ENCODE assay signal across 8 cellular contexts in genomic region chr1:226308166-226308722, GRCh38. TPM values are rescaled to one million over a fixed set of nuclear protein-coding genes. Genes with fewer than 3 reads are reported as not detected.
DNase-seq lines count a peak whose midpoint lies in the region; ATAC-seq and TF ChIP-seq lines count a peak whose summit lies in the region.

No MANE protein-coding gene starts in this region.

- no peaks in the 10 kb centered on the region for H3K9me3 ChIP-seq in CD8-positive, alpha-beta T cell (ENCODE audit: low read length)
- H3K9me3 ChIP-seq in gastrocnemius medialis = no peaks in the 10 kb centered on the region

- H3K4me3 Mint-ChIP-seq in CD8-positive, alpha-beta T cell = peak overlapping the region; percentile 95
- peak overlapping the region; percentile 94 to 98 (median 96) for H3K4me3 Mint-ChIP-seq in IgD-negative memory B cell
- peak overlapping the region; percentile 90 for H3K4me3 Mint-ChIP-seq in activated T-cell treated with anti-CD3 and anti-CD28 coated beads, Interleukin-2, amount 50 U/mL, for 4 hours

- peak overlapping the region; percentile 49 for H3K27ac ChIP-seq in CD8-positive, alpha-beta T cell (ENCODE audit: low read depth, low read length)
- peak overlapping the region; percentile 76 to 85 (median 82) for H3K27ac ChIP-seq in gastrocnemius medialis

- no peak for ATAC-seq in CD8-positive, alpha-beta T cell
- ATAC-seq in GM21381 (IDR thresholded peaks at IDR 0.05; ENCODE audit: unreplicated experiment) = peak; percentile 21
- no peak for ATAC-seq in activated T-cell treated with anti-CD3 and anti-CD28 coated beads, Interleukin-2, amount 50 U/mL, for 4 hours
- peak; percentile 50 for ATAC-seq in Right ventricle myocardium superior (ENCODE audit: poor library complexity)
- ATAC-seq in gastrocnemius medialis = peak; percentile 21 to 32

- TF ChIP-seq CTCF in CD8-positive, alpha-beta T cell (IDR thresholded peaks at IDR 0.05) = no peak
- no peak for TF ChIP-seq CTCF in gastrocnemius medialis (IDR thresholded peaks at IDR 0.05 in 4 of 5, conservative IDR thresholded peaks at IDR 0.05 in 1 of 5)

- peaks cover 22% of the 10 kb centered on the region for H3K4me1 Mint-ChIP-seq in CD8-positive, alpha-beta T cell (ENCODE audit: low read depth)
- H3K4me1 Mint-ChIP-seq in IgD-negative memory B cell = peaks cover 0 to 16% (median 12%) of the 10 kb centered on the region in 3 donors
- peaks cover 10% of the 10 kb centered on the region for H3K4me1 Mint-ChIP-seq in activated T-cell treated with anti-CD3 and anti-CD28 coated beads, Interleukin-2, amount 50 U/mL, for 4 hours (ENCODE audit: low read depth)

- peaks cover 14% of the 10 kb centered on the region for H3K4me1 ChIP-seq in CD8-positive, alpha-beta T cell (ENCODE audit: insufficient read depth, low read length)
- H3K4me1 ChIP-seq in gastrocnemius medialis = peaks cover 7 to 9% of the 10 kb centered on the region in 2 donors

- H3K9me3 Mint-ChIP-seq in CD8-positive, alpha-beta T cell = no peaks in the 10 kb centered on the region
- H3K9me3 Mint-ChIP-seq in IgD-negative memory B cell = no peaks in the 10 kb centered on the region
- no peaks in the 10 kb centered on the region for H3K9me3 Mint-ChIP-seq in activated T-cell treated with anti-CD3 and anti-CD28 coated beads, Interleukin-2, amount 50 U/mL, for 4 hours

- CTCF ChIA-PET in CD8-positive, alpha-beta T cell (lab: Charles Lee) = interaction anchor here (2.5 to 2.8 kb wide), 2 partner anchors 25 to 183 kb away, joined by 8 to 12 read pairs; no protein-coding TSS in a partner anchor

- H3K27me3 Mint-ChIP-seq in CD8-positive, alpha-beta T cell (ENCODE audit: low read depth) = peaks cover 8% of the 10 kb centered on the region
- H3K27me3 Mint-ChIP-seq in IgD-negative memory B cell = peaks cover 2% of the 10 kb centered on the region
- peaks cover 15% of the 10 kb centered on the region for H3K27me3 Mint-ChIP-seq in activated T-cell treated with anti-CD3 and anti-CD28 coated beads, Interleukin-2, amount 50 U/mL, for 4 hours (ENCODE audit: low read depth)

- TF ChIP-seq POLR2A in gastrocnemius medialis (IDR thresholded peaks at IDR 0.05) = no peak

- in situ Hi-C loops in gastrocnemius medialis (cut with MboI; ENCODE audit: low sequenced_read_pairs in 4 of 4) = no loop called here

- intact Hi-C loops in CD8-positive, alpha-beta T cell (cut with DNase I, micrococcal nuclease) = loop anchor here (2.0 to 10.0 kb wide), 9 partner anchors 25 to 1429 kb away; partner anchors contain the start of genes LBR (in 2 of the 2), ACBD3 (in 1 of the 2), ITPKB (in 1 of the 2) and JMJD4 (in 1 of the 2)
- intact Hi-C loops in Right ventricle myocardium superior (cut with DNase I) (no loop called here), gastrocnemius medialis (cut with DNase I; ENCODE audit: low total_unique reads) (loop anchor here (2.0 kb wide), 1 partner anchor 99 kb away; no protein-coding TSS in a partner anchor)

- no peaks in the 10 kb centered on the region for H3K36me3 Mint-ChIP-seq in CD8-positive, alpha-beta T cell
- no peaks in the 10 kb centered on the region for H3K36me3 Mint-ChIP-seq in IgD-negative memory B cell
- H3K36me3 Mint-ChIP-seq in activated T-cell treated with anti-CD3 and anti-CD28 coated beads, Interleukin-2, amount 50 U/mL, for 4 hours (ENCODE audit: insufficient read depth) = peaks cover under 1% of the 10 kb centered on the region

- peak overlapping the region; percentile 91 for H3K4me3 ChIP-seq in CD8-positive, alpha-beta T cell (ENCODE audit: low read depth, low read length)
- H3K4me3 ChIP-seq in gastrocnemius medialis = peak overlapping the region; percentile 86 to 98 (median 96)

- H3K36me3 ChIP-seq in CD8-positive, alpha-beta T cell (ENCODE audit: insufficient read depth, low read length) = no peaks in the 10 kb centered on the region
- H3K36me3 ChIP-seq in gastrocnemius medialis = no peaks in the 10 kb centered on the region

- POLR2A ChIA-PET in CD8-positive, alpha-beta T cell (lab: Charles Lee) = interaction anchor here (0.8 to 1.6 kb wide), 2 partner anchors 308 to 426 kb away, joined by 3 to 5 read pairs; partner anchors contain the start of gene TMEM63A

- H3K27me3 ChIP-seq in CD8-positive, alpha-beta T cell (ENCODE audit: insufficient read depth, low read length) = no peaks in the 10 kb centered on the region
- H3K27me3 ChIP-seq in gastrocnemius medialis = no peaks in the 10 kb centered on the region

- H3K27ac Mint-ChIP-seq in CD8-positive, alpha-beta T cell = peak overlapping the region; percentile 80
- peak overlapping the region in 2 of 3 donors; percentile 62 to 90 for H3K27ac Mint-ChIP-seq in IgD-negative memory B cell

- DNase-seq in CD8-positive, alpha-beta T cell = peak in 3 of 7 experiments; percentile 23 to 58 (median 24)
- peak; percentile 5 for DNase-seq in activated T-cell treated with anti-CD3 and anti-CD28 coated beads, Interleukin-2, amount 50 U/mL, for 4 hours
- peak; percentile 53 for DNase-seq in Right ventricle myocardium superior
- peak in 1 of 2 donors; percentile 11 for DNase-seq in gastrocnemius medialis
- no peak for DNase-seq in effector CD8-positive, alpha-beta T cell (lab: John Stamatoyannopoulos, UW)
- DNase-seq in GM19240 (ENCODE audit: insufficient read length, low spot score) = no peak

RNA-seq across cellular contexts. Expression of gene LIN9, which starts 0.7 kb away (rescaled TPM):
- 1 to 10 TPM; 1.1 to 1.3 TPM for total RNA-seq in CD8-positive, alpha-beta T cell
- 3.6 TPM for polyA plus RNA-seq in IgD-negative memory B cell
- total RNA-seq in activated T-cell treated with anti-CD3 and anti-CD28 coated beads, Interleukin-2, amount 50 U/mL, for 4 hours = 1 to 10 TPM; 7.5 to 8.6 (median 8.3) TPM
- total RNA-seq in Right ventricle myocardium superior (21.9 TPM), gastrocnemius medialis (1 to 10 TPM; 2.1 to 4.7 (median 2.8) TPM)

Comparison
In these comparisons a context has a peak if more than half of its experiments do, and no peak if none do; other contexts are left out.
1. ATAC-seq: peak in GM21381 (single experiment), Right ventricle myocardium superior (single experiment) and gastrocnemius medialis (2 of 2); none in CD8-positive, alpha-beta T cell (single experiment) and activated T-cell treated with anti-CD3 and anti-CD28 coated beads, Interleukin-2, amount 50 U/mL, for 4 hours (0 of 2).
2. DNase-seq: peak in activated T-cell treated with anti-CD3 and anti-CD28 coated beads, Interleukin-2, amount 50 U/mL, for 4 hours (single experiment) and Right ventricle myocardium superior (single experiment); none in effector CD8-positive, alpha-beta T cell (single experiment) and GM19240 (single experiment).
3. Peak in every context shown above with its lines, with median percentiles within 50 percentile points of each other: H3K4me3 Mint-ChIP-seq.